Comparison of ENCODE assay signal across 9 cellular contexts in genomic region chr20:62907377-62908317, GRCh38. TPM values are rescaled to one million over a fixed set of nuclear protein-coding genes. Genes with fewer than 3 reads are reported as not detected.
DNase-seq lines count a peak whose midpoint lies in the region; FAIRE-seq and TF ChIP-seq lines count a peak whose summit lies in the region.
"Had no signal": no experiment of that assay in that cellular context is flagged by ENCODE, and none has a peak within 500 bp of the region (broad histone marks: within the 10 kb centered on the region; RNA-seq: fewer than 3 reads in every experiment).

No MANE protein-coding gene starts in this region.

- no peak for TF ChIP-seq POLR2A in ovary (IDR thresholded peaks at IDR 0.05)

- no peak overlapping the region for H3K4me3 Mint-ChIP-seq in activated T-helper 2 cell treated with anti-CD3 and anti-CD28 coated beads, Interferon-gamma antibody, Interleukin-2, Interleukin-4, amounts not matched to agents 10 μg/mL and 5 μg/mL and 100 μg/mL, durations not matched to agents 14 hours and 24 hours and 36 hours (ENCODE audit: low read depth)
- H3K4me3 Mint-ChIP-seq: activated naive CD4-positive, alpha-beta T cell treated with anti-CD3 and anti-CD28 coated beads, Interleukin-2, amount 50 U/mL, for 24 hours had no signal

- H3K9me3 ChIP-seq in AG04450 (ENCODE audit: control insufficient read depth, insufficient read depth, low read length) (no peaks in the 10 kb centered on the region; the same call in 1 of the 2 replicates), keratinocyte (ENCODE audit: control insufficient read depth, low read depth, low read length) (no peaks in the 10 kb centered on the region), ovary (no peaks in the 10 kb centered on the region)

- H3K4me2 ChIP-seq in keratinocyte (ENCODE audit: control insufficient read depth, extremely low read depth, insufficient read depth, low read depth, low read length), result no peak overlapping the region

- H4K20me1 ChIP-seq in keratinocyte (ENCODE audit: control insufficient read depth, extremely low read depth, insufficient read depth, low read length), result peaks cover 17% of the 10 kb centered on the region

- no peak overlapping the region for H3K9ac ChIP-seq in keratinocyte (ENCODE audit: control insufficient read depth, extremely low read depth, insufficient read depth, low read length)

- H3K36me3 ChIP-seq in keratinocyte (ENCODE audit: control insufficient read depth in 2 of 2, extremely low read depth in 1 of 2, insufficient read depth in 2 of 2, low read length in 2 of 2), result peaks cover 60 to 75% of the 10 kb centered on the region in 2 experiments
- H3K36me3 ChIP-seq in ovary, result peaks cover 4% of the 10 kb centered on the region

- in situ Hi-C loops in GM13976 (cut with MboI; ENCODE audit: low sequenced_read_pairs, unreplicated experiment), result no loop called here

- intact Hi-C loops in activated T-helper 2 cell treated with anti-CD3 and anti-CD28 coated beads, Interferon-gamma antibody, Interleukin-2, Interleukin-4, amounts not matched to agents 10 μg/mL and 5 μg/mL and 100 μg/mL, durations not matched to agents 14 hours and 24 hours and 36 hours (cut with micrococcal nuclease), result no loop called here
- intact Hi-C loops in ovary (cut with DNase I), result loop anchor here in 2 of 4 donors (2.0 to 10.0 kb wide), 2 partner anchors 17 to 97 kb away; partner anchors contain the start of gene BHLHE23 (in 1 of the 2)

- no peaks in the 10 kb centered on the region for H3K4me1 ChIP-seq in keratinocyte (ENCODE audit: control insufficient read depth, extremely low read depth, insufficient read depth, low read length)
- H3K4me1 ChIP-seq in ovary (ENCODE audit: insufficient read depth), result no peaks in the 10 kb centered on the region

- H3K27me3 Mint-ChIP-seq in activated T-helper 2 cell treated with anti-CD3 and anti-CD28 coated beads, Interferon-gamma antibody, Interleukin-2, Interleukin-4, amounts not matched to agents 10 μg/mL and 5 μg/mL and 100 μg/mL, durations not matched to agents 14 hours and 24 hours and 36 hours (ENCODE audit: low read depth), result no peaks in the 10 kb centered on the region
- H3K27me3 Mint-ChIP-seq: activated naive CD4-positive, alpha-beta T cell treated with anti-CD3 and anti-CD28 coated beads, Interleukin-2, amount 50 U/mL, for 24 hours had no signal

- no peaks in the 10 kb centered on the region for H3K9me1 ChIP-seq in keratinocyte (ENCODE audit: control insufficient read depth, extremely low read depth, insufficient read depth, low read length)

- POLR2A ChIA-PET in AG04450 (lab: Yijun Ruan, JAX), result no interaction called here

- peaks cover 4% of the 10 kb centered on the region for H3K4me1 Mint-ChIP-seq in activated T-helper 2 cell treated with anti-CD3 and anti-CD28 coated beads, Interferon-gamma antibody, Interleukin-2, Interleukin-4, amounts not matched to agents 10 μg/mL and 5 μg/mL and 100 μg/mL, durations not matched to agents 14 hours and 24 hours and 36 hours (ENCODE audit: low read depth)

- dilution Hi-C loops in keratinocyte (cut with MboI; ENCODE audit: extremely low pct_ligation_motif_present, low sequenced_read_pairs), result no loop called here

- no peak overlapping the region for H2AFZ ChIP-seq in keratinocyte (ENCODE audit: control insufficient read depth, low read length)

- CTCF ChIA-PET in AG04450 (lab: Charles Lee), result interaction anchor here (0.6 to 1.8 kb wide), 9 partner anchors 8 to 103 kb away, joined by 3 to 7 read pairs (median 4); partner anchors contain the start of gene DIDO1

- H3K9me3 Mint-ChIP-seq in activated T-helper 2 cell treated with anti-CD3 and anti-CD28 coated beads, Interferon-gamma antibody, Interleukin-2, Interleukin-4, amounts not matched to agents 10 μg/mL and 5 μg/mL and 100 μg/mL, durations not matched to agents 14 hours and 24 hours and 36 hours, result no peaks in the 10 kb centered on the region
- H3K9me3 Mint-ChIP-seq: activated naive CD4-positive, alpha-beta T cell treated with anti-CD3 and anti-CD28 coated beads, Interleukin-2, amount 50 U/mL, for 24 hours had no signal

- H3K27me3 ChIP-seq in AG04450 (ENCODE audit: control insufficient read depth, insufficient read depth, low read length) (no peaks in the 10 kb centered on the region), keratinocyte (ENCODE audit: control insufficient read depth, extremely low read depth, insufficient read depth, low read length) (no peaks in the 10 kb centered on the region), ovary (no peaks in the 10 kb centered on the region)

- H3K27ac Mint-ChIP-seq in activated T-helper 2 cell treated with anti-CD3 and anti-CD28 coated beads, Interferon-gamma antibody, Interleukin-2, Interleukin-4, amounts not matched to agents 10 μg/mL and 5 μg/mL and 100 μg/mL, durations not matched to agents 14 hours and 24 hours and 36 hours, result peak overlapping the region; percentile 12

- no peak for DNase-seq in AG04450 (ENCODE audit: low read depth, low spot score)
- DNase-seq in GM13976 (ENCODE audit: low spot score), result no peak
- no peak for DNase-seq in activated T-helper 2 cell treated with anti-CD3 and anti-CD28 coated beads, Interferon-gamma antibody, Interleukin-2, Interleukin-4, amounts not matched to agents 10 μg/mL and 5 μg/mL and 100 μg/mL, durations not matched to agents 14 hours and 24 hours and 36 hours (ENCODE audit: low spot score)
- no peak for DNase-seq in keratinocyte (ENCODE audit: low read depth, low spot score)
- no peak for DNase-seq in HK-2 (ENCODE audit: unreplicated experiment)
- DNase-seq in ovary, result no peak
- DNase-seq in A172 (ENCODE audit: low spot score), result no peak
- DNase-seq in AG08395 (ENCODE audit: low spot score), result no peak

- peaks cover 54% of the 10 kb centered on the region for H3K79me2 ChIP-seq in keratinocyte (ENCODE audit: control insufficient read depth, insufficient read depth, low read length)

- TF ChIP-seq CTCF in AG04450 (IDR thresholded peaks at IDR 0.05; ENCODE audit: low read depth, low read length) (peak; percentile 43), GM13976 (IDR thresholded peaks at IDR 0.05; ENCODE audit: borderline replicate concordance, control extremely low read depth, extremely low read depth, insufficient read depth, missing control alignments) (peak; percentile 45), keratinocyte (optimal IDR thresholded peaks at IDR 0.05 in 1 of 3, IDR thresholded peaks at IDR 0.05 in 1 of 3, conservative IDR thresholded peaks at IDR 0.05 in 1 of 3; ENCODE audit: extremely low read depth in 1 of 3, insufficient read depth in 2 of 3, low read length in 3 of 3) (peak; percentile 46 to 63 (median 59)), ovary (IDR thresholded peaks at IDR 0.05) (no peak)

- no peak for FAIRE-seq in keratinocyte (lab: Jason Lieb, UNC)

- TF ChIP-seq EP300 in ovary (IDR thresholded peaks at IDR 0.05), result no peak

- H3K27ac ChIP-seq in AG04450 (ENCODE audit: low read depth, low read length) (no peak overlapping the region), keratinocyte (ENCODE audit: control insufficient read depth, insufficient read depth, low read length) (no peak overlapping the region), ovary (no peak overlapping the region)

- H3K4me3 ChIP-seq in AG04450 (ENCODE audit: low read depth, low read length) (no peak overlapping the region), keratinocyte (ENCODE audit: control insufficient read depth in 2 of 3, extremely low read depth in 1 of 3, insufficient read depth in 2 of 3, low read depth in 1 of 3, low read length in 3 of 3) (no peak overlapping the region), ovary (no peak overlapping the region)

- 66 to 72% (median 69%) methylated on average over 16 of the region's 16 CpGs for WGBS in ovary, 3 donors

- peaks cover 88% of the 10 kb centered on the region for H3K36me3 Mint-ChIP-seq in activated T-helper 2 cell treated with anti-CD3 and anti-CD28 coated beads, Interferon-gamma antibody, Interleukin-2, Interleukin-4, amounts not matched to agents 10 μg/mL and 5 μg/mL and 100 μg/mL, durations not matched to agents 14 hours and 24 hours and 36 hours (ENCODE audit: low read depth)

RNA-seq across cellular contexts. Expression of gene DIDO1, which starts 18.7 kb away (rescaled TPM):
- polyA plus RNA-seq in AG04450 (2011; rRNA removed) (22.1 and 25.9 TPM in 2 replicates), keratinocyte (11.1 to 19.3 TPM (median 14.2 TPM) in 3 replicates), ovary (10 to 100 TPM; 42.9 to 47.0 TPM)
- 31.2 and 32.0 TPM in 2 replicates for polyA minus RNA-seq in AG04450 (2011; rRNA and poly(A)+ RNA removed)
- total RNA-seq in activated T-helper 2 cell treated with anti-CD3 and anti-CD28 coated beads, Interferon-gamma antibody, Interleukin-2, Interleukin-4, amounts not matched to agents 10 μg/mL and 5 μg/mL and 100 μg/mL, durations not matched to agents 14 hours and 24 hours and 36 hours, result 57.9 and 59.8 TPM in 2 replicates
- 15.1 TPM for polyA plus RNA-seq in keratinocyte (2011; ENCODE audit: low read depth)
- polyA plus RNA-seq in keratinocyte (2011; cell fraction: cytosol; rRNA removed), result 8.5 and 10.2 TPM in 2 replicates
- 47.2 and 48.5 TPM in 2 replicates for polyA plus RNA-seq in keratinocyte (2011; cell fraction: nucleus; rRNA removed)
- polyA plus RNA-seq in keratinocyte (2012; ENCODE audit: low replicate concordance), result 15.8 and 19.5 TPM in 2 replicates
- 15.5 to 24.0 TPM (median 22.7 TPM) in 3 replicates for polyA minus RNA-seq in keratinocyte
- polyA minus RNA-seq in keratinocyte (2011; cell fraction: cytosol; rRNA and poly(A)+ RNA removed), result 9.8 TPM
- 28.4 and 41.6 TPM in 2 replicates for polyA minus RNA-seq in keratinocyte (2011; cell fraction: nucleus; rRNA and poly(A)+ RNA removed)
- total RNA-seq in ovary, result 10 to 100 TPM; 49.4 to 82.2 (median 69.8) TPM
- total RNA-seq in A172 (2014; rRNA removed; shearing (Covaris generic)), result 33.8 and 38.1 TPM in 2 replicates

RNA-seq across cellular contexts. Expression of gene GID8, which starts 30.3 kb away (rescaled TPM):
- polyA plus RNA-seq in AG04450 (2011; rRNA removed) (24.3 and 24.4 TPM in 2 replicates), keratinocyte (20.7 to 27.9 TPM (median 23.7 TPM) in 3 replicates), ovary (10 to 100 TPM; 26.5 to 30.1 TPM)
- 27.9 and 30.9 TPM in 2 replicates for polyA minus RNA-seq in AG04450 (2011; rRNA and poly(A)+ RNA removed)
- total RNA-seq in activated T-helper 2 cell treated with anti-CD3 and anti-CD28 coated beads, Interferon-gamma antibody, Interleukin-2, Interleukin-4, amounts not matched to agents 10 μg/mL and 5 μg/mL and 100 μg/mL, durations not matched to agents 14 hours and 24 hours and 36 hours, result 50.5 and 53.7 TPM in 2 replicates
- polyA plus RNA-seq in keratinocyte (2011; ENCODE audit: low read depth), result 24.2 TPM
- 21.9 and 23.8 TPM in 2 replicates for polyA plus RNA-seq in keratinocyte (2011; cell fraction: cytosol; rRNA removed)
- 20.3 and 22.4 TPM in 2 replicates for polyA plus RNA-seq in keratinocyte (2011; cell fraction: nucleus; rRNA removed)
- 24.1 and 35.8 TPM in 2 replicates for polyA plus RNA-seq in keratinocyte (2012; ENCODE audit: low replicate concordance)
- 26.7 to 29.3 TPM (median 28.8 TPM) in 3 replicates for polyA minus RNA-seq in keratinocyte
- polyA minus RNA-seq in keratinocyte (2011; cell fraction: cytosol; rRNA and poly(A)+ RNA removed), result 18.8 TPM
- 11.2 and 16.0 TPM in 2 replicates for polyA minus RNA-seq in keratinocyte (2011; cell fraction: nucleus; rRNA and poly(A)+ RNA removed)
- total RNA-seq in ovary, result 10 to 100 TPM; 23.6 to 54.3 (median 47.0) TPM
- 25.8 and 28.9 TPM in 2 replicates for total RNA-seq in A172 (2014; rRNA removed; shearing (Covaris generic))

RNA-seq across cellular contexts. Expression of gene SLC17A9, which starts 44.9 kb away (rescaled TPM):
- polyA plus RNA-seq in AG04450 (2011; rRNA removed) (2.2 TPM in 2 replicates), keratinocyte (0.02 to 0.09 TPM in 2 of 3 replicates, not detected in the other), ovary (1 to 10 TPM in 1 of 2 donors, under 1 TPM in 1; 0.68 to 2.6 TPM)
- 1.3 and 1.8 TPM in 2 replicates for polyA minus RNA-seq in AG04450 (2011; rRNA and poly(A)+ RNA removed)
- 20.2 and 21.4 TPM in 2 replicates for total RNA-seq in activated T-helper 2 cell treated with anti-CD3 and anti-CD28 coated beads, Interferon-gamma antibody, Interleukin-2, Interleukin-4, amounts not matched to agents 10 μg/mL and 5 μg/mL and 100 μg/mL, durations not matched to agents 14 hours and 24 hours and 36 hours
- polyA plus RNA-seq in keratinocyte (2011; ENCODE audit: low read depth), result not detected
- polyA plus RNA-seq in keratinocyte (2011; cell fraction: cytosol; rRNA removed), result not detected in 2 replicates
- 0.06 and 0.08 TPM in 2 replicates for polyA plus RNA-seq in keratinocyte (2011; cell fraction: nucleus; rRNA removed)
- 0.04 TPM in 1 of 2 replicates, not detected in the other for polyA plus RNA-seq in keratinocyte (2012; ENCODE audit: low replicate concordance)
- polyA minus RNA-seq in keratinocyte, result not detected in 3 replicates
- not detected for polyA minus RNA-seq in keratinocyte (2011; cell fraction: cytosol; rRNA and poly(A)+ RNA removed)
- polyA minus RNA-seq in keratinocyte (2011; cell fraction: nucleus; rRNA and poly(A)+ RNA removed), result not detected in 2 replicates
- 1 to 10 TPM; 1.8 to 7.7 (median 4.8) TPM for total RNA-seq in ovary
- total RNA-seq in A172 (2014; rRNA removed; shearing (Covaris generic)), result not detected in 2 replicates

RNA-seq across cellular contexts. Expression of gene TCFL5, which starts 46.0 kb away (rescaled TPM):
- polyA plus RNA-seq in AG04450 (2011; rRNA removed) (8.7 and 9.9 TPM in 2 replicates), keratinocyte (9.9 to 14.6 TPM (median 14.5 TPM) in 3 replicates), ovary (10 to 100 TPM in 1 of 2 donors, 1 to 10 TPM in 1; 8.1 to 10.5 TPM)
- polyA minus RNA-seq in AG04450 (2011; rRNA and poly(A)+ RNA removed), result 4.0 and 5.1 TPM in 2 replicates
- 5.7 and 7.1 TPM in 2 replicates for total RNA-seq in activated T-helper 2 cell treated with anti-CD3 and anti-CD28 coated beads, Interferon-gamma antibody, Interleukin-2, Interleukin-4, amounts not matched to agents 10 μg/mL and 5 μg/mL and 100 μg/mL, durations not matched to agents 14 hours and 24 hours and 36 hours
- 17.4 TPM for polyA plus RNA-seq in keratinocyte (2011; ENCODE audit: low read depth)
- 10.9 and 13.6 TPM in 2 replicates for polyA plus RNA-seq in keratinocyte (2011; cell fraction: cytosol; rRNA removed)
- 10.4 and 11.7 TPM in 2 replicates for polyA plus RNA-seq in keratinocyte (2011; cell fraction: nucleus; rRNA removed)
- 9.6 and 10.0 TPM in 2 replicates for polyA plus RNA-seq in keratinocyte (2012; ENCODE audit: low replicate concordance)
- polyA minus RNA-seq in keratinocyte, result 1.1 to 6.7 TPM (median 5.7 TPM) in 3 replicates
- polyA minus RNA-seq in keratinocyte (2011; cell fraction: cytosol; rRNA and poly(A)+ RNA removed), result 18.0 TPM
- polyA minus RNA-seq in keratinocyte (2011; cell fraction: nucleus; rRNA and poly(A)+ RNA removed), result 2.8 and 4.6 TPM in 2 replicates
- total RNA-seq in ovary, result 10 to 100 TPM in 5 of 7 donors, 1 to 10 TPM in 2; 8.5 to 17.9 (median 15.0) TPM
- 23.7 and 24.1 TPM in 2 replicates for total RNA-seq in A172 (2014; rRNA removed; shearing (Covaris generic))

Comparison
In these comparisons a context has a peak if more than half of its experiments do, and no peak if none do; other contexts are left out.
1. CTCF ChIP-seq: peak in AG04450 (single experiment), GM13976 (single experiment) and keratinocyte (3 of 3); none in ovary (0 of 3).